12 cellular contexts compared by ENCODE assay signal in genomic region chr1:35287807-35288640, GRCh38. TPM values are rescaled to one million over a fixed set of nuclear protein-coding genes. Genes with fewer than 3 reads are reported as not detected.
A peak's percentile ranks its signal among the peaks of the same experiment; 100 is the strongest.
DNase-seq lines count a peak whose midpoint lies in the region; ATAC-seq, FAIRE-seq and TF ChIP-seq lines count a peak whose summit lies in the region.
"Had no signal": no experiment of that assay in that cellular context is flagged by ENCODE, and none has a peak within 500 bp of the region (broad histone marks: within the 10 kb centered on the region; RNA-seq: fewer than 3 reads in every experiment).

No MANE protein-coding gene starts in this region.

- no peak overlapping the region for H2AFZ ChIP-seq in K562 (ENCODE audit: low read depth, low read length)

- POLR2A ChIA-PET in K562 (lab: Yijun Ruan, JAX), result interaction anchor here (0.9 to 1.8 kb wide), 4 partner anchors 9 to 89 kb away, joined by 4 to 6 read pairs (median 4); no protein-coding TSS in a partner anchor

- intact Hi-C loops in K562 (cut with micrococcal nuclease), result no loop called here

- peaks cover 7 to 10% of the 10 kb centered on the region in 2 experiments; a peak in 4 of 5 replicates for H3K4me1 ChIP-seq in K562 (replicated peaks in 1 of 2; ENCODE audit: control insufficient read depth in 2 of 2, insufficient read depth in 2 of 2, low read length in 2 of 2)
- H3K4me1 ChIP-seq: Caco-2 had no signal

- H3K4me3 ChIP-seq in K562, result no peak overlapping the region

- no peak for TF ChIP-seq RAD21 in K562 (CRISPR knock-in tag; conservative IDR thresholded peaks at IDR 0.05 in 1 of 2, IDR thresholded peaks at IDR 0.05 in 1 of 2)

- peaks cover 16% of the 10 kb centered on the region for H3K4me1 Mint-ChIP-seq in type B pancreatic cell (ENCODE audit: unreplicated experiment)

- H3K36me3 Mint-ChIP-seq in type B pancreatic cell, result peaks cover 33% of the 10 kb centered on the region

- H3K79me2 ChIP-seq in K562 (ENCODE audit: control insufficient read depth, insufficient read depth, low read length), result peaks cover 82% of the 10 kb centered on the region

- H3K9me3 ChIP-seq in K562 (replicated peaks; ENCODE audit: control insufficient read depth, insufficient read depth, low read depth, low read length), result no peaks in the 10 kb centered on the region
- H3K9me3 ChIP-seq: Caco-2 had no signal

- BruUV-seq in K562 (replicated peaks; lab: Mats Ljungman, UMichigan), result no TSS peak

- no peak for TF ChIP-seq POLR2A in K562 (conservative IDR thresholded peaks at IDR 0.05)

- FAIRE-seq in K562 (lab: Jason Lieb, UNC), result peak; percentile 15

- WGBS in K562 (ENCODE audit: insufficient coverage, low coverage, missing lambda C conversion rate), result 76% methylated on average over 9 of the region's 9 CpGs

- DNase-seq in AG08395 (ENCODE audit: low spot score) (peak; percentile 74), HPDE6-E6E7 (ENCODE audit: extremely low spot score) (peak; percentile 29), K562 (ENCODE audit: extremely low read depth in 1 of 4, low spot score in 3 of 4) (no peak), lung microvascular endothelial cell (ENCODE audit: low read depth in 2 of 2) (peak; percentile 26 to 77), type B pancreatic cell (ENCODE audit: extremely low spot score, unreplicated experiment) (no peak), GM19238 (ENCODE audit: insufficient read length, low spot score) (no peak), NCI-H1930 (lab: John Stamatoyannopoulos, UW) (no peak)
- DNase-seq: activated CD4-positive, alpha-beta memory T cell treated with anti-CD3 and anti-CD28 coated beads, Interleukin-2, amount 10 ng/mL, durations not matched to agents 7 days and 5 days; Caco-2; NCI-H510A; substantia nigra had no signal

- H3K9ac ChIP-seq in K562 (ENCODE audit: insufficient read depth in 1 of 2, low read depth in 2 of 2, low read length in 2 of 2), result no peak overlapping the region

- no peak overlapping the region for H3K27ac Mint-ChIP-seq in type B pancreatic cell
- H3K27ac Mint-ChIP-seq: activated CD4-positive, alpha-beta memory T cell treated with anti-CD3 and anti-CD28 coated beads, Interleukin-2, amount 10 ng/mL, durations not matched to agents 7 days and 5 days had no signal

- H3K27me3 Mint-ChIP-seq in type B pancreatic cell, result no peaks in the 10 kb centered on the region
- H3K27me3 Mint-ChIP-seq: activated CD4-positive, alpha-beta memory T cell treated with anti-CD3 and anti-CD28 coated beads, Interleukin-2, amount 10 ng/mL, durations not matched to agents 7 days and 5 days had no signal

- H3K27ac ChIP-seq in K562 (ENCODE audit: extremely low read depth, low read depth, low read length), result no peak overlapping the region

- CTCF ChIA-PET in K562 (lab: Yijun Ruan, JAX; ENCODE audit: low intra/inter-chr PET ratio), result interaction anchor here (0.6 kb wide), 1 partner anchor 78 kb away, joined by 3 read pairs; no protein-coding TSS in a partner anchor

- peaks cover 42% of the 10 kb centered on the region for H3K36me3 ChIP-seq in K562 (ENCODE audit: control insufficient read depth, insufficient read depth, low read length)

- TF ChIP-seq EP300 in K562 (IDR thresholded peaks at IDR 0.05; ENCODE audit: low read length), result no peak

- H4K20me1 ChIP-seq in K562 (replicated peaks; ENCODE audit: control insufficient read depth, insufficient read depth, low read length), result peaks cover 4% of the 10 kb centered on the region; the same call in 1 of the 2 replicates

- H3K27me3 ChIP-seq in K562 (ENCODE audit: control insufficient read depth in 2 of 2, insufficient read depth in 2 of 2, low read length in 2 of 2), result no peaks in the 10 kb centered on the region

- ATAC-seq in K562 (peak; percentile 30; the same call in 1 of the 3 replicates), HG03460 (IDR thresholded peaks at IDR 0.05; ENCODE audit: unreplicated experiment) (no peak)

- TF ChIP-seq CTCF in K562 (IDR thresholded peaks at IDR 0.05 in 2 of 3, conservative IDR thresholded peaks at IDR 0.05 in 1 of 3; ENCODE audit: insufficient read depth in 2 of 3, low read depth in 1 of 3, low read length in 3 of 3) (no peak), type B pancreatic cell (conservative IDR thresholded peaks at IDR 0.05) (no peak)

- no peaks in the 10 kb centered on the region for H3K9me1 ChIP-seq in K562 (ENCODE audit: control insufficient read depth, insufficient read depth, low read length)

- no peak overlapping the region for H3K4me2 ChIP-seq in K562 (ENCODE audit: insufficient read depth, low read length)

- H3K9me3 Mint-ChIP-seq in type B pancreatic cell, result no peaks in the 10 kb centered on the region

- in situ Hi-C loops in K562 (cut with MboI), result no loop called here

- no peak overlapping the region for H3K4me3 Mint-ChIP-seq in type B pancreatic cell
- H3K4me3 Mint-ChIP-seq: activated CD4-positive, alpha-beta memory T cell treated with anti-CD3 and anti-CD28 coated beads, Interleukin-2, amount 10 ng/mL, durations not matched to agents 7 days and 5 days had no signal

TF ChIP-seq in K562, 482 proteins besides CTCF, POLR2A, EP300 and RAD21:
- TF ChIP-seq USF2 (CRISPR knock-in tag; IDR thresholded peaks at IDR 0.05) (no peak), HMBOX1 (IDR thresholded peaks at IDR 0.05) (peak; percentile 69), ATF3 (IDR thresholded peaks at IDR 0.05) (peak; percentile 44; the same call in 1 of the 2 replicates), ATF3 (CRISPR knock-in tag; conservative IDR thresholded peaks at IDR 0.05) (no peak)

RNA-seq across cellular contexts. Expression of gene ZMYM4, which starts 19.5 kb away (rescaled TPM):
- total RNA-seq in K562 (2011; cell fraction: chromatin; rRNA removed; ENCODE audit: low replicate concordance), result 45.4 and 172 TPM in 2 replicates
- 21.7 and 37.4 TPM in 2 replicates for total RNA-seq in K562 (2011; cell fraction: nucleolus; rRNA removed)
- 46.6 and 51.5 TPM in 2 replicates for total RNA-seq in K562 (2011; cell fraction: nucleoplasm; rRNA removed)
- total RNA-seq in K562 (2014; rRNA removed), result 42.5 and 43.7 TPM in 2 replicates
- 72.0 and 86.8 TPM in 2 replicates for total RNA-seq in K562 (2014; rRNA removed; fragmentation: Illumina TruSeq; extraction: Trizol)
- total RNA-seq in K562 (2015; rRNA removed; fragmentation: Illumina TruSeq; extraction: Trizol), result 61.3 and 63.3 TPM in 2 replicates
- 77.2 and 85.0 TPM in 2 replicates for total RNA-seq in K562 (2021)
- 58.4 and 68.0 TPM in 2 replicates for polyA plus RNA-seq in K562 (2011; rRNA removed)
- polyA plus RNA-seq in K562 (2011; cell fraction: cytosol; rRNA removed), result 14.8 and 31.2 TPM in 2 replicates
- polyA plus RNA-seq in K562 (2011; cell fraction: nucleus; rRNA removed), result 25.3 and 39.9 TPM in 2 replicates
- polyA plus RNA-seq in K562 (2012), result 33.8 and 41.6 TPM in 2 replicates
- polyA plus RNA-seq in K562 (2014; fragmentation: Illumina TruSeq; extraction: Trizol), result 57.0 and 68.7 TPM in 2 replicates
- 10 to 100 TPM; 15.2 to 19.1 TPM for polyA plus RNA-seq in K562 (2014; fragmentation: Nextera tagmentation; extraction: Ambion mirVana)
- 35.7 and 45.0 TPM in 2 replicates for polyA plus RNA-seq in K562 (2014; rRNA removed)
- polyA minus RNA-seq in K562 (2011; rRNA and poly(A)+ RNA removed), result 142 and 182 TPM in 2 replicates
- 48.1 and 61.0 TPM in 2 replicates for polyA minus RNA-seq in K562 (2011; cell fraction: cytosol; rRNA and poly(A)+ RNA removed)
- polyA minus RNA-seq in K562 (2011; cell fraction: nucleus; rRNA and poly(A)+ RNA removed), result 29.5 and 68.4 TPM in 2 replicates
- total RNA-seq in lung microvascular endothelial cell, result 22.4 and 22.8 TPM in 2 replicates
- 58.3 and 85.4 TPM in 2 replicates for total RNA-seq in type B pancreatic cell (ENCODE audit: low replicate concordance)

Comparison
In these comparisons a context has a peak if more than half of its experiments do, and no peak if none do; other contexts are left out.
1. DNase-seq: peak in AG08395 (single experiment), HPDE6-E6E7 (single experiment) and lung microvascular endothelial cell (2 of 2); none in K562 (0 of 4), type B pancreatic cell (single experiment), GM19238 (single experiment) and NCI-H1930 (0 of 2).